2 cellular contexts compared by ENCODE assay signal in the genomic region with DNA sequence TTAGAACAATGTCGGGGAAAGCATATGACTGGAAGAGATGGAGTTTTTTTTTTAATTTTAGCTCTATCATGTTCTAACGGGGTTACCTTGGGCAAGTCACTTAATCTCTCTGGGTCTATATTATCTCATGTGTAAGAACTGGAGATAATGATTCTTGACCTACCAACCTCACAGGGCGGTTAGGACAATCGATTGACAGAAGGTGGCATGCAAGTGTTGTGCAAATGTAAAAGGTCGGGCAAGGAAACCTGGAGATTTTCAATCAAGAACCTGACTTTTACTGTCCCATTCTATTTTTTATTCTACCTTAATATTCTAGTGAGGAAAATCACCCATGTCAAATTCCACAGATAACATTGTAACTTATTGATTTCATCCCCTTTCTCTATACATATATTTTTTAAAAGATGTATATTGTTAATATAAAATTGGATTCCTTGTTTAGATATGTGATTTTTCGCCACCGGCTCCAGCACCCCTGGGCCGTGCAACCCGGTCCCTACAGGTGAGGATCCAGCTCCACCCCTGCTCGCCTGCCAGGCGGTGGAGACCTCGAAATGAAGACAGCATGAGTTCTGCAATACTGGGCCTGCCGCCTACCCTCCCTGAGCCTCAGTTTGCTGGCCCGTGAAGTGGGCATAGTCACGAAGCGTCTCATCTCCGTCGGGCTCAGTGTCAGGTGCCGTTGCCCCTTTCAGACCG.
TF ChIP-seq lines count a peak whose summit lies in the region.

No MANE protein-coding gene starts in this region.

TF ChIP-seq in SK-N-SH, 30 proteins besides CTCF, POLR2A, EP300 and RAD21 (continued from another document):
- TF ChIP-seq, protein P1, sequence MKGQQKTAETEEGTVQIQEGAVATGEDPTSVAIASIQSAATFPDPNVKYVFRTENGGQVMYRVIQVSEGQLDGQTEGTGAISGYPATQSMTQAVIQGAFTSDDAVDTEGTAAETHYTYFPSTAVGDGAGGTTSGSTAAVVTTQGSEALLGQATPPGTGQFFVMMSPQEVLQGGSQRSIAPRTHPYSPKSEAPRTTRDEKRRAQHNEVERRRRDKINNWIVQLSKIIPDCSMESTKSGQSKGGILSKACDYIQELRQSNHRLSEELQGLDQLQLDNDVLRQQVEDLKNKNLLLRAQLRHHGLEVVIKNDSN (IDR thresholded peaks at IDR 0.05; ENCODE audit: borderline replicate concordance, low read depth) = no peak
- no peak for TF ChIP-seq FOXM1 (IDR thresholded peaks at IDR 0.05; ENCODE audit: low read depth)
- no peak for TF ChIP-seq ELF1 (IDR thresholded peaks at IDR 0.05)
- TF ChIP-seq JUND (IDR thresholded peaks at IDR 0.05) = no peak
- no peak for TF ChIP-seq YY1 (IDR thresholded peaks at IDR 0.05; ENCODE audit: low read depth)
- TF ChIP-seq MEF2A (IDR thresholded peaks at IDR 0.05; ENCODE audit: borderline replicate concordance, low read depth) = no peak
- TF ChIP-seq, protein P2, sequence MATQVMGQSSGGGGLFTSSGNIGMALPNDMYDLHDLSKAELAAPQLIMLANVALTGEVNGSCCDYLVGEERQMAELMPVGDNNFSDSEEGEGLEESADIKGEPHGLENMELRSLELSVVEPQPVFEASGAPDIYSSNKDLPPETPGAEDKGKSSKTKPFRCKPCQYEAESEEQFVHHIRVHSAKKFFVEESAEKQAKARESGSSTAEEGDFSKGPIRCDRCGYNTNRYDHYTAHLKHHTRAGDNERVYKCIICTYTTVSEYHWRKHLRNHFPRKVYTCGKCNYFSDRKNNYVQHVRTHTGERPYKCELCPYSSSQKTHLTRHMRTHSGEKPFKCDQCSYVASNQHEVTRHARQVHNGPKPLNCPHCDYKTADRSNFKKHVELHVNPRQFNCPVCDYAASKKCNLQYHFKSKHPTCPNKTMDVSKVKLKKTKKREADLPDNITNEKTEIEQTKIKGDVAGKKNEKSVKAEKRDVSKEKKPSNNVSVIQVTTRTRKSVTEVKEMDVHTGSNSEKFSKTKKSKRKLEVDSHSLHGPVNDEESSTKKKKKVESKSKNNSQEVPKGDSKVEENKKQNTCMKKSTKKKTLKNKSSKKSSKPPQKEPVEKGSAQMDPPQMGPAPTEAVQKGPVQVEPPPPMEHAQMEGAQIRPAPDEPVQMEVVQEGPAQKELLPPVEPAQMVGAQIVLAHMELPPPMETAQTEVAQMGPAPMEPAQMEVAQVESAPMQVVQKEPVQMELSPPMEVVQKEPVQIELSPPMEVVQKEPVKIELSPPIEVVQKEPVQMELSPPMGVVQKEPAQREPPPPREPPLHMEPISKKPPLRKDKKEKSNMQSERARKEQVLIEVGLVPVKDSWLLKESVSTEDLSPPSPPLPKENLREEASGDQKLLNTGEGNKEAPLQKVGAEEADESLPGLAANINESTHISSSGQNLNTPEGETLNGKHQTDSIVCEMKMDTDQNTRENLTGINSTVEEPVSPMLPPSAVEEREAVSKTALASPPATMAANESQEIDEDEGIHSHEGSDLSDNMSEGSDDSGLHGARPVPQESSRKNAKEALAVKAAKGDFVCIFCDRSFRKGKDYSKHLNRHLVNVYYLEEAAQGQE (IDR thresholded peaks at IDR 0.05; ENCODE audit: low read depth, low read length) = no peak
- no peak for TF ChIP-seq NFIC (IDR thresholded peaks at IDR 0.05; ENCODE audit: borderline replicate concordance)
- TF ChIP-seq, protein P3, sequence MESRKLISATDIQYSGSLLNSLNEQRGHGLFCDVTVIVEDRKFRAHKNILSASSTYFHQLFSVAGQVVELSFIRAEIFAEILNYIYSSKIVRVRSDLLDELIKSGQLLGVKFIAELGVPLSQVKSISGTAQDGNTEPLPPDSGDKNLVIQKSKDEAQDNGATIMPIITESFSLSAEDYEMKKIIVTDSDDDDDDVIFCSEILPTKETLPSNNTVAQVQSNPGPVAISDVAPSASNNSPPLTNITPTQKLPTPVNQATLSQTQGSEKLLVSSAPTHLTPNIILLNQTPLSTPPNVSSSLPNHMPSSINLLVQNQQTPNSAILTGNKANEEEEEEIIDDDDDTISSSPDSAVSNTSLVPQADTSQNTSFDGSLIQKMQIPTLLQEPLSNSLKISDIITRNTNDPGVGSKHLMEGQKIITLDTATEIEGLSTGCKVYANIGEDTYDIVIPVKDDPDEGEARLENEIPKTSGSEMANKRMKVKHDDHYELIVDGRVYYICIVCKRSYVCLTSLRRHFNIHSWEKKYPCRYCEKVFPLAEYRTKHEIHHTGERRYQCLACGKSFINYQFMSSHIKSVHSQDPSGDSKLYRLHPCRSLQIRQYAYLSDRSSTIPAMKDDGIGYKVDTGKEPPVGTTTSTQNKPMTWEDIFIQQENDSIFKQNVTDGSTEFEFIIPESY (IDR thresholded peaks at IDR 0.05; ENCODE audit: borderline replicate concordance, low read depth) = no peak

TF ChIP-seq in SK-N-SH treated with all-trans-retinoic acid at 6 μM for 48 hours, 23 proteins besides CTCF, POLR2A, EP300 and RAD21 (continued from another document):
- TF ChIP-seq TOX (CRISPR knock-in tag; IDR thresholded peaks at IDR 0.05; ENCODE audit: borderline replicate concordance) (no peak), ZFP3 (CRISPR knock-in tag; IDR thresholded peaks at IDR 0.05) (no peak), PPARA (CRISPR knock-in tag; IDR thresholded peaks at IDR 0.05; ENCODE audit: borderline replicate concordance) (no peak), ZNF565 (CRISPR knock-in tag; conservative IDR thresholded peaks at IDR 0.05; ENCODE audit: low read depth) (no peak), ZFP30 (CRISPR knock-in tag; IDR thresholded peaks at IDR 0.05) (no peak), CSDC2 (CRISPR knock-in tag; IDR thresholded peaks at IDR 0.05) (no peak), ISL1 (CRISPR knock-in tag; IDR thresholded peaks at IDR 0.05) (no peak), OSR1 (CRISPR knock-in tag; IDR thresholded peaks at IDR 0.05) (no peak)
- TF ChIP-seq, protein P4, sequence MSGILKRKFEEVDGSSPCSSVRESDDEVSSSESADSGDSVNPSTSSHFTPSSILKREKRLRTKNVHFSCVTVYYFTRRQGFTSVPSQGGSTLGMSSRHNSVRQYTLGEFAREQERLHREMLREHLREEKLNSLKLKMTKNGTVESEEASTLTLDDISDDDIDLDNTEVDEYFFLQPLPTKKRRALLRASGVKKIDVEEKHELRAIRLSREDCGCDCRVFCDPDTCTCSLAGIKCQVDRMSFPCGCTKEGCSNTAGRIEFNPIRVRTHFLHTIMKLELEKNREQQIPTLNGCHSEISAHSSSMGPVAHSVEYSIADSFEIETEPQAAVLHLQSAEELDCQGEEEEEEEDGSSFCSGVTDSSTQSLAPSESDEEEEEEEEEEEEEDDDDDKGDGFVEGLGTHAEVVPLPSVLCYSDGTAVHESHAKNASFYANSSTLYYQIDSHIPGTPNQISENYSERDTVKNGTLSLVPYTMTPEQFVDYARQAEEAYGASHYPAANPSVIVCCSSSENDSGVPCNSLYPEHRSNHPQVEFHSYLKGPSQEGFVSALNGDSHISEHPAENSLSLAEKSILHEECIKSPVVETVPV (CRISPR knock-in tag; IDR thresholded peaks at IDR 0.05) = no peak
- TF ChIP-seq, protein P5, sequence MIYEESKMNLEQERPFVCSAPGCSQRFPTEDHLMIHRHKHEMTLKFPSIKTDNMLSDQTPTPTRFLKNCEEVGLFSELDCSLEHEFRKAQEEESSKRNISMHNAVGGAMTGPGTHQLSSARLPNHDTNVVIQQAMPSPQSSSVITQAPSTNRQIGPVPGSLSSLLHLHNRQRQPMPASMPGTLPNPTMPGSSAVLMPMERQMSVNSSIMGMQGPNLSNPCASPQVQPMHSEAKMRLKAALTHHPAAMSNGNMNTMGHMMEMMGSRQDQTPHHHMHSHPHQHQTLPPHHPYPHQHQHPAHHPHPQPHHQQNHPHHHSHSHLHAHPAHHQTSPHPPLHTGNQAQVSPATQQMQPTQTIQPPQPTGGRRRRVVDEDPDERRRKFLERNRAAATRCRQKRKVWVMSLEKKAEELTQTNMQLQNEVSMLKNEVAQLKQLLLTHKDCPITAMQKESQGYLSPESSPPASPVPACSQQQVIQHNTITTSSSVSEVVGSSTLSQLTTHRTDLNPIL (CRISPR knock-in tag; IDR thresholded peaks at IDR 0.05; ENCODE audit: low read depth) = no peak
